ENCODE assay signal across 1 cellular context in genomic region chr1:1068374-1069060, GRCh38.
TF ChIP-seq lines count a peak whose summit lies in the region.

No MANE protein-coding gene starts in this region.

TF ChIP-seq in HEK293, 187 proteins besides CTCF, POLR2A, EP300 and RAD21 (continued from another document and continues in another):
- TF ChIP-seq ZNF449 (tag by site-specific recombination; IDR thresholded peaks at IDR 0.05): no peak
- TF ChIP-seq INSM2 (tag by site-specific recombination; IDR thresholded peaks at IDR 0.05): no peak
- no peak for TF ChIP-seq ZNF561 (tag by site-specific recombination; IDR thresholded peaks at IDR 0.05; ENCODE audit: borderline replicate concordance)
- TF ChIP-seq YY1 (tag by site-specific recombination; IDR thresholded peaks at IDR 0.05): no peak
- TF ChIP-seq KLF16 (tag by site-specific recombination; IDR thresholded peaks at IDR 0.05): no peak
- no peak for TF ChIP-seq ZNF660 (tag by site-specific recombination; IDR thresholded peaks at IDR 0.05)
- TF ChIP-seq SP3 (tag by site-specific recombination; IDR thresholded peaks at IDR 0.05): no peak
- TF ChIP-seq ZSCAN18 (tag by site-specific recombination; IDR thresholded peaks at IDR 0.05): no peak
- no peak for TF ChIP-seq ZNF645 (tag by site-specific recombination; IDR thresholded peaks at IDR 0.05)
- peak; percentile 40; the same call in 1 of the 2 replicates for TF ChIP-seq ZIC2 (tag by site-specific recombination; IDR thresholded peaks at IDR 0.05)
- TF ChIP-seq ZBTB11 (tag by site-specific recombination; conservative IDR thresholded peaks at IDR 0.05; ENCODE audit: low read depth): no peak; the same call in 1 of the 2 replicates
- no peak for TF ChIP-seq ZNF211 (tag by site-specific recombination; IDR thresholded peaks at IDR 0.05; ENCODE audit: low read depth)
- no peak for TF ChIP-seq ZNF596 (tag by site-specific recombination; IDR thresholded peaks at IDR 0.05)
- no peak for TF ChIP-seq BCL6B (tag by site-specific recombination; IDR thresholded peaks at IDR 0.05)
- no peak for TF ChIP-seq EGR2 (tag by site-specific recombination; IDR thresholded peaks at IDR 0.05; ENCODE audit: low read depth)
- TF ChIP-seq SP2 (tag by site-specific recombination; IDR thresholded peaks at IDR 0.05): peak; percentile 42
- no peak for TF ChIP-seq SETDB1 (IDR thresholded peaks at IDR 0.05; ENCODE audit: insufficient read length, low read length)
- TF ChIP-seq TCF7L2 (IDR thresholded peaks at IDR 0.05; ENCODE audit: borderline replicate concordance, low read depth, low read length): no peak
- TF ChIP-seq ZNF398 (tag by site-specific recombination; IDR thresholded peaks at IDR 0.05): no peak
- TF ChIP-seq MEIS1 (CRISPR knock-in tag; IDR thresholded peaks at IDR 0.05; ENCODE audit: borderline replicate concordance): no peak
- no peak for TF ChIP-seq ZNF76 (tag by site-specific recombination; IDR thresholded peaks at IDR 0.05; ENCODE audit: borderline replicate concordance, low read depth)
- no peak for TF ChIP-seq KLF7 (tag by site-specific recombination; IDR thresholded peaks at IDR 0.05; ENCODE audit: borderline replicate concordance)
- TF ChIP-seq ZNF704 (tag by site-specific recombination; IDR thresholded peaks at IDR 0.05): no peak
- TF ChIP-seq ZNF324 (tag by site-specific recombination; IDR thresholded peaks at IDR 0.05): no peak
- TF ChIP-seq PRDM10 (tag by site-specific recombination; IDR thresholded peaks at IDR 0.05): peak; percentile 36; the same call in 1 of the 2 replicates
- TF ChIP-seq ZNF302 (tag by site-specific recombination; IDR thresholded peaks at IDR 0.05; ENCODE audit: low read depth): no peak
- TF ChIP-seq ZFP3 (tag by site-specific recombination; IDR thresholded peaks at IDR 0.05; ENCODE audit: low read depth): no peak
- no peak for TF ChIP-seq ZNF488 (tag by site-specific recombination; IDR thresholded peaks at IDR 0.05)
- no peak for TF ChIP-seq ZNF18 (tag by site-specific recombination; IDR thresholded peaks at IDR 0.05)
- no peak for TF ChIP-seq ZNF19 (tag by site-specific recombination; IDR thresholded peaks at IDR 0.05; ENCODE audit: low read depth)
- peak; percentile 26; the same call in 1 of the 2 replicates for TF ChIP-seq ZBTB7A (tag by site-specific recombination; IDR thresholded peaks at IDR 0.05; ENCODE audit: low read depth)
- no peak for TF ChIP-seq ZNF26 (tag by site-specific recombination; IDR thresholded peaks at IDR 0.05)
- TF ChIP-seq ZBTB21 (tag by site-specific recombination; IDR thresholded peaks at IDR 0.05): no peak
- peak; percentile 54; the same call in 1 of the 2 replicates for TF ChIP-seq ZEB2 (tag by site-specific recombination; IDR thresholded peaks at IDR 0.05)
- TF ChIP-seq ZNF654 (tag by site-specific recombination; IDR thresholded peaks at IDR 0.05; ENCODE audit: low read depth): no peak
